25 cellular contexts compared by ENCODE assay signal in the genomic region with DNA sequence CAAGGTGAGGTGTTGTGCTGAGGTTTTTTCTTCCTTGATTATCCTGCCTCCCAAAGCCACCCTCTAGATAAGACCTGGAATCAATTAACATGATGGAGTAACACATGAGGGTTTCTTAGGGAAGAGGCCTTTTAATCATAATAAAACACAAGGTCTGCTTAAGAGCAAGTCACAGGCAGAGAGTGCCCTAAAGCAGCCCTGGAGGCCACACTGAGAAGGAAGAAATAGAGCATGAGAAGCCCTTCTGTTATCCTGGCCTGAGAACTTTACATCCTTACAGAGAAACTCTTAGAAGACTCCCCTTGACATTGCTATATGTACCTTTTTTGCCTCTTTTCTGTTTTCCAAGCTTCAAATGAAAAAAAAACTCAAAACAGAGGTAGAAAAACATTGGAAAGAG.
DNase-seq lines count a peak whose midpoint lies in the region; ATAC-seq, FAIRE-seq and TF ChIP-seq lines count a peak whose summit lies in the region.
"Had no signal": no experiment of that assay in that cellular context is flagged by ENCODE, and none has a peak within 500 bp of the region (broad histone marks: within the 10 kb centered on the region; RNA-seq: fewer than 3 reads in every experiment).

No MANE protein-coding gene starts in this region.

- H2AFZ ChIP-seq in GM23338, result peak overlapping the region; percentile 69; the same call in 1 of the 2 replicates

- no peaks in the 10 kb centered on the region for H3K4me1 Mint-ChIP-seq in GM23338
- H3K4me1 Mint-ChIP-seq: B cell had no signal

- H3K9me3 Mint-ChIP-seq in GM23338, result no peaks in the 10 kb centered on the region
- H3K9me3 Mint-ChIP-seq: CD4-positive, alpha-beta T cell; CD8-positive, alpha-beta T cell had no signal

- H3K9me2 ChIP-seq in GM23338 (ENCODE audit: insufficient read depth), result no peaks in the 10 kb centered on the region

- no peaks in the 10 kb centered on the region for H4K20me1 ChIP-seq in GM23338 (replicated peaks; ENCODE audit: insufficient read depth)
- H4K20me1 ChIP-seq: BLaER1 treated with 17β-estradiol and CSF1 and Interleukin-3, amounts not matched to agents 10 nM and 100 nM had no signal

- H3K4me1 ChIP-seq in GM23338 (ENCODE audit: insufficient read depth) (no peaks in the 10 kb centered on the region), small intestine (ENCODE audit: control insufficient read depth in 2 of 2, insufficient read depth in 1 of 2, low read depth in 1 of 2, low read length in 1 of 2) (peaks cover 0 to 6% of the 10 kb centered on the region in 2 donors)

- no peaks in the 10 kb centered on the region for H3F3A ChIP-seq in GM23338 (replicated peaks; ENCODE audit: low read depth)

- H3K79me2 ChIP-seq in GM23338 (replicated peaks; ENCODE audit: insufficient read depth), result no peaks in the 10 kb centered on the region

- H3K36me3 Mint-ChIP-seq in GM23338 (ENCODE audit: low read depth), result no peaks in the 10 kb centered on the region
- H3K36me3 Mint-ChIP-seq: CD8-positive, alpha-beta T cell had no signal

- H3K4me3 Mint-ChIP-seq in GM23338, result no peak overlapping the region
- H3K4me3 Mint-ChIP-seq: B cell; CD4-positive, alpha-beta T cell; CD8-positive, alpha-beta T cell had no signal

- CTCF ChIA-PET in HEK293T (lab: Yijun Ruan, JAX), result no interaction called here

- no peak overlapping the region for H3K27ac Mint-ChIP-seq in GM23338
- H3K27ac Mint-ChIP-seq: B cell; CD4-positive, alpha-beta T cell; CD8-positive, alpha-beta T cell had no signal

- no peaks in the 10 kb centered on the region for H3K36me3 ChIP-seq in GM23338 (ENCODE audit: insufficient read depth)
- H3K36me3 ChIP-seq in WERI-Rb-1, result no peaks in the 10 kb centered on the region
- H3K36me3 ChIP-seq in small intestine (ENCODE audit: control insufficient read depth in 2 of 2, insufficient read depth in 2 of 2, low read length in 2 of 2), result no peaks in the 10 kb centered on the region
- H3K36me3 ChIP-seq: BLaER1 treated with 17β-estradiol and CSF1 and Interleukin-3, amounts not matched to agents 10 nM and 100 nM had no signal

- H3K4me3 ChIP-seq in GM23338, result no peak overlapping the region
- H3K4me3 ChIP-seq in WERI-Rb-1 (ENCODE audit: low read depth, low read length), result no peak overlapping the region
- H3K4me3 ChIP-seq in small intestine (ENCODE audit: low read depth in 1 of 2, low read length in 2 of 2), result no peak overlapping the region
- H3K4me3 ChIP-seq: BLaER1 treated with 17β-estradiol and CSF1 and Interleukin-3, amounts not matched to agents 10 nM and 100 nM; GM12878 had no signal

- H3K4me2 ChIP-seq in GM23338, result no peak overlapping the region
- H3K4me2 ChIP-seq: BLaER1 treated with 17β-estradiol and CSF1 and Interleukin-3, amounts not matched to agents 10 nM and 100 nM had no signal

- TF ChIP-seq CTCF in GM23338 (conservative IDR thresholded peaks at IDR 0.05; ENCODE audit: low read depth in 2 of 2), result no peak
- TF ChIP-seq CTCF in WERI-Rb-1 (IDR thresholded peaks at IDR 0.05; ENCODE audit: low read depth, low read length), result 0 out of 2 replicates have a peak, but pooled peaks have one; percentile 7

- FAIRE-seq in small intestine (lab: Jason Lieb, UNC), result no peak
- FAIRE-seq: A204.1, D721Med, GM12878, GM12892, GM18507 had no signal

- POLR2A ChIA-PET in HEK293T (lab: Yijun Ruan, JAX), result no interaction called here

- no peaks in the 10 kb centered on the region for H3K27me3 Mint-ChIP-seq in GM23338 (ENCODE audit: insufficient read depth, low read depth, poor library complexity)
- H3K27me3 Mint-ChIP-seq: B cell; CD4-positive, alpha-beta T cell had no signal

- no peak overlapping the region for H3K27ac ChIP-seq in GM23338 (ENCODE audit: low read depth)
- H3K27ac ChIP-seq in WERI-Rb-1, result peak overlapping the region; percentile 60
- H3K27ac ChIP-seq in small intestine (ENCODE audit: low read depth in 1 of 2, low read length in 1 of 2), result no peak overlapping the region
- H3K27ac ChIP-seq: BLaER1 treated with 17β-estradiol and CSF1 and Interleukin-3, amounts not matched to agents 10 nM and 100 nM; C4-2B had no signal

- H3K27me3 ChIP-seq in GM23338 (ENCODE audit: insufficient read depth), result no peaks in the 10 kb centered on the region
- H3K27me3 ChIP-seq in WERI-Rb-1 (ENCODE audit: insufficient read depth, low read depth, severe bottlenecking), result no peaks in the 10 kb centered on the region
- H3K27me3 ChIP-seq in small intestine (ENCODE audit: control insufficient read depth in 2 of 2, insufficient read depth in 2 of 2, low read length in 2 of 2), result no peaks in the 10 kb centered on the region
- H3K27me3 ChIP-seq: BLaER1 treated with 17β-estradiol and CSF1 and Interleukin-3, amounts not matched to agents 10 nM and 100 nM had no signal

- ATAC-seq in GM23338, result no peak
- ATAC-seq: CD8-positive, alpha-beta T cell; GM12878 had no signal

- H3K9me3 ChIP-seq in WERI-Rb-1 (ENCODE audit: severe bottlenecking), result no peaks in the 10 kb centered on the region
- no peaks in the 10 kb centered on the region for H3K9me3 ChIP-seq in small intestine (ENCODE audit: control insufficient read depth, low read depth)
- H3K9me3 ChIP-seq: Caco-2 had no signal

- DNase-seq in GM23338 (ENCODE audit: low spot score) (no peak), WERI-Rb-1 (peak; percentile 54), cerebellar cortex (ENCODE audit: low spot score) (peak; percentile 42), small intestine (peak; percentile 32), AG08395 (ENCODE audit: low spot score) (no peak), HEK293T (ENCODE audit: extremely low spot score) (no peak)
- no peak for DNase-seq in activated effector memory CD4-positive, alpha-beta T cell treated with Interleukin-2 at 50 U/mL for 16 hours
- no peak for DNase-seq in activated CD8-positive, alpha-beta memory T cell treated with anti-CD3 and anti-CD28 coated beads, Interleukin-2, amount 50 U/mL, for 48 hours
- DNase-seq: 8988T; ACHN; AML-193; Caco-2; Calu3; CD4-positive, alpha-beta T cell; CD8-positive, alpha-beta T cell; DMS79 treated with DMSO at 0.1 percent for 48 hours; GDM1 had no signal

TF ChIP-seq in GM23338, 12 proteins besides CTCF, POLR2A, EP300 and RAD21 (continues in another document):
- TF ChIP-seq STAT1 (IDR thresholded peaks at IDR 0.05; ENCODE audit: unreplicated experiment), result no peak
- TF ChIP-seq, protein P1, sequence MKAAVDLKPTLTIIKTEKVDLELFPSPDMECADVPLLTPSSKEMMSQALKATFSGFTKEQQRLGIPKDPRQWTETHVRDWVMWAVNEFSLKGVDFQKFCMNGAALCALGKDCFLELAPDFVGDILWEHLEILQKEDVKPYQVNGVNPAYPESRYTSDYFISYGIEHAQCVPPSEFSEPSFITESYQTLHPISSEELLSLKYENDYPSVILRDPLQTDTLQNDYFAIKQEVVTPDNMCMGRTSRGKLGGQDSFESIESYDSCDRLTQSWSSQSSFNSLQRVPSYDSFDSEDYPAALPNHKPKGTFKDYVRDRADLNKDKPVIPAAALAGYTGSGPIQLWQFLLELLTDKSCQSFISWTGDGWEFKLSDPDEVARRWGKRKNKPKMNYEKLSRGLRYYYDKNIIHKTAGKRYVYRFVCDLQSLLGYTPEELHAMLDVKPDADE (IDR thresholded peaks at IDR 0.05), result no peak

TF ChIP-seq in HEK293T, 16 proteins besides CTCF, POLR2A, EP300 and RAD21:
- no peak for TF ChIP-seq ZNF384 (IDR thresholded peaks at IDR 0.05)
- no peak for TF ChIP-seq CTBP1 (IDR thresholded peaks at IDR 0.05; ENCODE audit: borderline replicate concordance)
- no peak for TF ChIP-seq NFRKB (IDR thresholded peaks at IDR 0.05)
- TF ChIP-seq FOXA1 (IDR thresholded peaks at IDR 0.05), result no peak
- no peak for TF ChIP-seq FOXM1 (IDR thresholded peaks at IDR 0.05; ENCODE audit: borderline replicate concordance)
- TF ChIP-seq TARDBP (IDR thresholded peaks at IDR 0.05), result no peak
- no peak for TF ChIP-seq LEF1 (IDR thresholded peaks at IDR 0.05; ENCODE audit: borderline replicate concordance)
- TF ChIP-seq FOXK2 (IDR thresholded peaks at IDR 0.05), result no peak
- TF ChIP-seq, protein P2, sequence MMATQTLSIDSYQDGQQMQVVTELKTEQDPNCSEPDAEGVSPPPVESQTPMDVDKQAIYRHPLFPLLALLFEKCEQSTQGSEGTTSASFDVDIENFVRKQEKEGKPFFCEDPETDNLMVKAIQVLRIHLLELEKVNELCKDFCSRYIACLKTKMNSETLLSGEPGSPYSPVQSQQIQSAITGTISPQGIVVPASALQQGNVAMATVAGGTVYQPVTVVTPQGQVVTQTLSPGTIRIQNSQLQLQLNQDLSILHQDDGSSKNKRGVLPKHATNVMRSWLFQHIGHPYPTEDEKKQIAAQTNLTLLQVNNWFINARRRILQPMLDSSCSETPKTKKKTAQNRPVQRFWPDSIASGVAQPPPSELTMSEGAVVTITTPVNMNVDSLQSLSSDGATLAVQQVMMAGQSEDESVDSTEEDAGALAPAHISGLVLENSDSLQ (IDR thresholded peaks at IDR 0.05), result no peak
- TF ChIP-seq SP1 (IDR thresholded peaks at IDR 0.05), result no peak
- TF ChIP-seq ARNT (IDR thresholded peaks at IDR 0.05), result no peak
- no peak for TF ChIP-seq L3MBTL2 (conservative IDR thresholded peaks at IDR 0.05)
- no peak for TF ChIP-seq SUZ12 (IDR thresholded peaks at IDR 0.05)
- TF ChIP-seq HDGF (IDR thresholded peaks at IDR 0.05; ENCODE audit: borderline replicate concordance), result no peak
- no peak for TF ChIP-seq ELF4 (IDR thresholded peaks at IDR 0.05)

Comparison
In these comparisons a context has a peak if more than half of its experiments do, and no peak if none do; other contexts are left out.
1. DNase-seq: peak in WERI-Rb-1 (single experiment), cerebellar cortex (single experiment) and small intestine (single experiment); none in GM23338 (single experiment), activated effector memory CD4-positive, alpha-beta T cell treated with Interleukin-2 at 50 U/mL for 16 hours (single experiment), activated CD8-positive, alpha-beta memory T cell treated with anti-CD3 and anti-CD28 coated beads, Interleukin-2, amount 50 U/mL, for 48 hours (single experiment), AG08395 (single experiment) and HEK293T (single experiment).